Comparison of ENCODE assay signal across 8 cellular contexts in the genomic region with DNA sequence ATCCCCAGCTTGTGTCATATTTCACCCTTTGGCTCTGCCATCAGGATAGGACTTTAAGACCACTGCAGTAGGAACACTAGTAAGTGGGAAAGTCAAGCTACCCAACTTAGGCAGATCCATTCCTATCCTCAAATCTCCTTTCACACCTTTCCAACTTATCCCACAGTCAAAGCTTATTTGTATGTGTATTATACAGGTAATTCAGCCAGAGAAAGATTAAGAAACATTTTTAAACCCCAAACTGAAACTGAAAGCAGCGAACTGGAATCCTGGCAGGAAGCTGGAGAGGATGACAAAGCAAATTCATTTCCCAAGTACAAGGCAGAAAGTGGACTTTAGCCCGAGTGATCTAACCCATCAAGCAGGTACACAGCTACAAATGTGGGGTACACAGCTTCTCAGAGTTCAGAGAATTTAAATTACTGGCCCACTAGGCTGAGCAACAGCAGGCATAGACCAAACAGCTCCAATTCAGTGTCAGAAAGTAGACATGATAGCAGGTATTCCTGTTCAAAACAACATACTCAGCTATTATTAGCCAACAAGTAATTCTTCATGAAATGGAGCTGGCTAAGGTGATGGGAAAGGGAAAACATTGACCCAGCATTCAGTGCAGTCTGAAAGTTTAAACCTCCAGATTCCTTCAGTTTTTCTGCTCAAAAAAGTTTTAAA. TPM values are rescaled to one million over a fixed set of nuclear protein-coding genes. Genes with fewer than 3 reads are reported as not detected.
DNase-seq lines count a peak whose midpoint lies in the region; ATAC-seq and TF ChIP-seq lines count a peak whose summit lies in the region.

No MANE protein-coding gene starts in this region.

- peaks cover 11% of the 10 kb centered on the region for H3K4me1 ChIP-seq in prostate gland (replicated peaks)

- peak overlapping the region; percentile 90 for H3K27ac Mint-ChIP-seq in activated CD4-positive, alpha-beta T cell treated with anti-CD3 and anti-CD28 coated beads, Interleukin-2, amount 10 ng/mL, durations not matched to agents 24 days and 14 days
- H3K27ac Mint-ChIP-seq in activated naive CD4-positive, alpha-beta T cell treated with anti-CD3 and anti-CD28 coated beads, Interleukin-2, amount 50 U/mL, for 72 hours, result peak overlapping the region; percentile 76 to 96

- H3K36me3 ChIP-seq in prostate gland, result no peaks in the 10 kb centered on the region

- TF ChIP-seq CTCF in prostate gland (IDR thresholded peaks at IDR 0.05) (no peak), GM13977 (IDR thresholded peaks at IDR 0.05; ENCODE audit: extremely low read depth, insufficient read depth, missing control alignments) (no peak)

- H3K9me3 Mint-ChIP-seq in activated CD4-positive, alpha-beta T cell treated with anti-CD3 and anti-CD28 coated beads, Interleukin-2, amount 10 ng/mL, durations not matched to agents 24 days and 14 days, result no peaks in the 10 kb centered on the region
- H3K9me3 Mint-ChIP-seq in activated naive CD4-positive, alpha-beta T cell treated with anti-CD3 and anti-CD28 coated beads, Interleukin-2, amount 50 U/mL, for 72 hours, result no peaks in the 10 kb centered on the region

- H3K27me3 ChIP-seq in prostate gland (replicated peaks; ENCODE audit: insufficient read depth), result no peaks in the 10 kb centered on the region

- 0% methylated on average over 2 of the region's 2 CpGs for WGBS in prostate gland

- H3K36me3 Mint-ChIP-seq in activated CD4-positive, alpha-beta T cell treated with anti-CD3 and anti-CD28 coated beads, Interleukin-2, amount 10 ng/mL, durations not matched to agents 24 days and 14 days (ENCODE audit: low read depth), result peaks cover 23% of the 10 kb centered on the region
- peaks cover 5 to 12% of the 10 kb centered on the region in 2 donors for H3K36me3 Mint-ChIP-seq in activated naive CD4-positive, alpha-beta T cell treated with anti-CD3 and anti-CD28 coated beads, Interleukin-2, amount 50 U/mL, for 72 hours

- intact Hi-C loops in activated CD4-positive, alpha-beta T cell treated with anti-CD3 and anti-CD28 coated beads, Interleukin-2, amount 10 ng/mL, durations not matched to agents 24 days and 14 days (cut with micrococcal nuclease), result loop anchor here (2.0 to 10.0 kb wide), 2 partner anchors 99 to 413 kb away; partner anchors contain the start of genes SMIM29 and SNRPC
- intact Hi-C loops in prostate gland (cut with DNase I), result loop anchor here (5.0 kb wide), 1 partner anchor 40 kb away; the partner anchor contains the start of gene ILRUN

- ATAC-seq in activated naive CD4-positive, alpha-beta T cell treated with anti-CD3 and anti-CD28 coated beads, Interleukin-2, amount 50 U/mL, for 72 hours, result peak in 1 of 2 donors; percentile 43

- no peaks in the 10 kb centered on the region for H3K27me3 Mint-ChIP-seq in activated CD4-positive, alpha-beta T cell treated with anti-CD3 and anti-CD28 coated beads, Interleukin-2, amount 10 ng/mL, durations not matched to agents 24 days and 14 days

- TF ChIP-seq POLR2A in prostate gland (IDR thresholded peaks at IDR 0.05), result no peak

- H3K4me1 Mint-ChIP-seq in activated CD4-positive, alpha-beta T cell treated with anti-CD3 and anti-CD28 coated beads, Interleukin-2, amount 10 ng/mL, durations not matched to agents 24 days and 14 days, result peaks cover 37% of the 10 kb centered on the region

- no peaks in the 10 kb centered on the region for H3K9me3 ChIP-seq in prostate gland

- in situ Hi-C loops in GM13977 (cut with MboI; ENCODE audit: low pct_unique_long_range_greater_than_20kb, low sequenced_read_pairs, unreplicated experiment), result no loop called here

- peak overlapping the region; percentile 6 to 27 for H3K4me3 ChIP-seq in prostate gland

- DNase-seq in activated CD4-positive, alpha-beta T cell treated with anti-CD3 and anti-CD28 coated beads, Interleukin-2, amount 10 ng/mL, durations not matched to agents 24 days and 14 days, result peak; percentile 80
- DNase-seq in activated CD4-positive, alpha-beta T cell treated with anti-CD3 and anti-CD28 coated beads, Interleukin-2, amount 50 U/mL, for 4 hours, result no peak
- DNase-seq in NCI-H2029 treated with DMSO at 0.1 percent for 48 hours (lab: John Stamatoyannopoulos, UW), result peak; percentile 95
- DNase-seq in activated naive CD4-positive, alpha-beta T cell treated with anti-CD3 and anti-CD28 coated beads, Interleukin-2, amount 50 U/mL, for 72 hours (ENCODE audit: low spot score in 2 of 2), result peak in 1 of 2 donors; percentile 14
- peak; percentile 77 for DNase-seq in glomerular endothelial cell (ENCODE audit: extremely low read depth, low read depth, low spot score)
- DNase-seq in prostate gland (ENCODE audit: low spot score), result peak; percentile 68
- no peak for DNase-seq in GM13977 (ENCODE audit: low spot score)
- no peak for DNase-seq in NCI-H1048 (lab: John Stamatoyannopoulos, UW)

- peak overlapping the region; percentile 80 to 86 for H3K27ac ChIP-seq in prostate gland

- peak overlapping the region; percentile 78 for H3K4me3 Mint-ChIP-seq in activated CD4-positive, alpha-beta T cell treated with anti-CD3 and anti-CD28 coated beads, Interleukin-2, amount 10 ng/mL, durations not matched to agents 24 days and 14 days

RNA-seq across cellular contexts. Expression of gene ILRUN, which starts 39.1 kb away (rescaled TPM):
- 65.4 and 67.2 TPM in 2 replicates for total RNA-seq in activated CD4-positive, alpha-beta T cell treated with anti-CD3 and anti-CD28 coated beads, Interleukin-2, amount 10 ng/mL, durations not matched to agents 24 days and 14 days
- 10 to 100 TPM; 53.3 to 64.1 TPM for total RNA-seq in activated naive CD4-positive, alpha-beta T cell treated with anti-CD3 and anti-CD28 coated beads, Interleukin-2, amount 50 U/mL, for 72 hours
- total RNA-seq in glomerular endothelial cell (32.9 and 40.4 TPM in 2 replicates), prostate gland (10 to 100 TPM; 57.4 to 93.6 TPM)

Comparison
In these comparisons a context has a peak if more than half of its experiments do, and no peak if none do; other contexts are left out.
1. DNase-seq: peak in activated CD4-positive, alpha-beta T cell treated with anti-CD3 and anti-CD28 coated beads, Interleukin-2, amount 10 ng/mL, durations not matched to agents 24 days and 14 days (single experiment), NCI-H2029 treated with DMSO at 0.1 percent for 48 hours (single experiment), glomerular endothelial cell (single experiment) and prostate gland (single experiment); none in activated CD4-positive, alpha-beta T cell treated with anti-CD3 and anti-CD28 coated beads, Interleukin-2, amount 50 U/mL, for 4 hours (0 of 2), GM13977 (single experiment) and NCI-H1048 (single experiment).